Comparison of ENCODE assay signal across 18 cellular contexts in the genomic region with DNA sequence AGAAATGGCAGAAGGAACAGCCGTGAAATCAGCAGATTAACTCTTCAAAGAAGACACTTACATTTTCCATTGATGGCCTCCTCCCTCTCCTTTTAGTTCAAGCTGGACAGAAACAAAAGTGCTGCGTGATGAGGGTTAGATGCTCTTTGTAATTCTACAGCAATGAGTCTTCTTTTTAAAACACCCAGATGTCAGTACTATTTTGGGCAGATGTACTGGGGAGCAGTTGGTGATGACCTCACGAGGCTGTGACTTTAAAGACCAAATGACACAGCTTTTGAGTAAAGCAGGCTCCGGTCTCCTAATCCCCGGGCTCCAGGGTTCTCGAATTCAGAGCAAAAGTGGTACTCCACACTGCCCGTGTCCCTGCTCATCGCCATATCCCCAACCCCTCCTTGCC.
"Had no signal": no experiment of that assay in that cellular context is flagged by ENCODE, and none has a peak within 500 bp of the region (broad histone marks: within the 10 kb centered on the region; RNA-seq: fewer than 3 reads in every experiment).

No MANE protein-coding gene starts in this region.

- DNase-seq: effector CD4-positive, alpha-beta T cell; endodermal cell; erythroblast; foreskin melanocyte; heart right ventricle; hypothalamus; kidney glomerular epithelial cell; mesendoderm; naive thymus-derived CD4-positive, alpha-beta T cell; nephron progenitor cell; stimulated activated CD4-positive, alpha-beta T cell treated with anti-CD3 and anti-CD28 coated beads, Interleukin-4, amount 100 ng/mL, for 1 hour; stimulated activated CD8-positive, alpha-beta memory T cell treated with anti-CD3 and anti-CD28 coated beads, Interleukin-4, amount 100 ng/mL, for 48 hours; tibial artery; upper lobe of left lung had no signal

- H3K27me3 ChIP-seq: heart right ventricle, tibial artery, upper lobe of left lung, vagina had no signal

- H3K4me2 ChIP-seq: smooth muscle cell had no signal

- H3K4me3 ChIP-seq: coronary artery, heart right ventricle, smooth muscle cell, tibial artery, upper lobe of left lung, vagina had no signal

- H3K9me3 ChIP-seq: heart right ventricle, tibial artery, upper lobe of left lung, vagina had no signal

- H3K27ac ChIP-seq: coronary artery, tibial artery, upper lobe of left lung, vagina had no signal

- H3K36me3 ChIP-seq: heart right ventricle, tibial artery, upper lobe of left lung, vagina had no signal

- ATAC-seq: naive thymus-derived CD4-positive, alpha-beta T cell; stimulated activated effector memory CD8-positive, alpha-beta T cell treated with anti-CD3 and anti-CD28 coated beads, Interleukin-12 subunit alpha, Interleukin-12 subunit beta, amount 100 ng/mL, for 72 hours had no signal
